ENCODE assay signal across 15 cellular contexts in genomic region chr14:91170504-91171121, GRCh38. TPM values are rescaled to one million over a fixed set of nuclear protein-coding genes. Genes with fewer than 3 reads are reported as not detected.
A peak's percentile ranks its signal among the peaks of the same experiment; 100 is the strongest.
DNase-seq lines count a peak whose midpoint lies in the region; ATAC-seq and TF ChIP-seq lines count a peak whose summit lies in the region.
"Had no signal": no experiment of that assay in that cellular context is flagged by ENCODE, and none has a peak within 500 bp of the region (broad histone marks: within the 10 kb centered on the region; RNA-seq: fewer than 3 reads in every experiment).

No MANE protein-coding gene starts in this region.

- no peak for ATAC-seq in activated CD4-positive, alpha-beta T cell treated with anti-CD3 and anti-CD28 coated beads for 36 hours
- no peak for ATAC-seq in HG02763 (IDR thresholded peaks at IDR 0.05; ENCODE audit: unreplicated experiment)
- no peak for ATAC-seq in GM18498 (IDR thresholded peaks at IDR 0.05; ENCODE audit: unreplicated experiment)
- ATAC-seq: GM12878 had no signal

- DNase-seq in activated CD4-positive, alpha-beta T cell treated with anti-CD3 and anti-CD28 coated beads for 36 hours, result no peak
- no peak for DNase-seq in activated CD4-positive, alpha-beta T cell treated with anti-CD3 and anti-CD28 coated beads for 4 hours
- DNase-seq in dorsolateral prefrontal cortex (peak in 7 of 10 donors; percentile 50 to 89 (median 67)), midbrain (lab: John Stamatoyannopoulos, UW) (peak; percentile 18), transverse colon (no peak)
- no peak for DNase-seq in activated effector memory CD4-positive, alpha-beta T cell treated with Interleukin-2 at 50 U/mL for 16 hours
- DNase-seq: 8988T; activated CD4-positive, alpha-beta T cell treated with anti-CD3 and anti-CD28 coated beads, Interleukin-2, amount 50 U/mL, for 48 hours; activated naive CD4-positive, alpha-beta T cell treated with anti-CD3 and anti-CD28 coated beads, Interleukin-2, amount 50 U/mL, for 16 hours; DMS153; naive B cell; NCI-H187 had no signal

- no peaks in the 10 kb centered on the region for H3K27me3 Mint-ChIP-seq in activated CD4-positive, alpha-beta T cell treated with anti-CD3 and anti-CD28 coated beads for 36 hours
- H3K27me3 Mint-ChIP-seq: naive B cell had no signal

- peaks cover 4 to 27% (median 20%) of the 10 kb centered on the region in 4 donors for H3K4me1 ChIP-seq in transverse colon

- in situ Hi-C loops in transverse colon (cut with MboI; ENCODE audit: low pct_ligation_motif_present in 1 of 4, low pct_unique_long_range_greater_than_20kb in 1 of 4, low sequenced_read_pairs in 3 of 4), result loop anchor here (10.0 kb wide), 3 partner anchors 114 to 276 kb away; no protein-coding TSS in a partner anchor

- no peaks in the 10 kb centered on the region for H3K9me3 Mint-ChIP-seq in activated CD4-positive, alpha-beta T cell treated with anti-CD3 and anti-CD28 coated beads for 36 hours (ENCODE audit: low read depth)
- H3K9me3 Mint-ChIP-seq: naive B cell had no signal

- TF ChIP-seq POLR2A in transverse colon (IDR thresholded peaks at IDR 0.05), result no peak

- no peaks in the 10 kb centered on the region for H3K9me3 ChIP-seq in transverse colon

- peaks cover 26% of the 10 kb centered on the region for H3K36me3 Mint-ChIP-seq in activated CD4-positive, alpha-beta T cell treated with anti-CD3 and anti-CD28 coated beads for 36 hours (ENCODE audit: low read depth)

- H3K4me3 Mint-ChIP-seq in activated CD4-positive, alpha-beta T cell treated with anti-CD3 and anti-CD28 coated beads for 36 hours, result no peak overlapping the region
- H3K4me3 Mint-ChIP-seq: naive B cell had no signal

- peaks cover 2% of the 10 kb centered on the region for H3K4me1 Mint-ChIP-seq in activated CD4-positive, alpha-beta T cell treated with anti-CD3 and anti-CD28 coated beads for 36 hours

- no peak for TF ChIP-seq EP300 in transverse colon (IDR thresholded peaks at IDR 0.05; ENCODE audit: low read depth)

- TF ChIP-seq CTCF in dorsolateral prefrontal cortex (IDR thresholded peaks at IDR 0.05 in 54 of 56, conservative IDR thresholded peaks at IDR 0.05 in 2 of 56; ENCODE audit: low read depth in 1 of 56, partially characterized antibody in 56 of 56) (no peak), transverse colon (IDR thresholded peaks at IDR 0.05) (no peak)

- H3K36me3 ChIP-seq in transverse colon, result peaks cover 0 to 57% (median 15%) of the 10 kb centered on the region in 4 donors

- H3K27me3 ChIP-seq in dorsolateral prefrontal cortex (no peaks in the 10 kb centered on the region), transverse colon (no peaks in the 10 kb centered on the region)

- H3K27ac Mint-ChIP-seq in activated CD4-positive, alpha-beta T cell treated with anti-CD3 and anti-CD28 coated beads for 36 hours, result peak overlapping the region; percentile 13

- intact Hi-C loops in activated CD4-positive, alpha-beta T cell treated with anti-CD3 and anti-CD28 coated beads for 36 hours (cut with DNase I, micrococcal nuclease), result loop anchor here in 1 of 2 experiments (5.0 kb wide), 1 partner anchor 413 kb away; no protein-coding TSS in a partner anchor
- intact Hi-C loops in dorsolateral prefrontal cortex (cut with DNase I), result loop anchor here in 1 of 2 donors (5.0 kb wide), 1 partner anchor 108 kb away; the partner anchor contains the start of gene RPS6KA5
- intact Hi-C loops in transverse colon (cut with DNase I; ENCODE audit: low total_unique reads), result loop anchor here (10.0 kb wide), 1 partner anchor 106 kb away; the partner anchor contains the start of gene RPS6KA5

- H3K4me3 ChIP-seq in dorsolateral prefrontal cortex, result no peak overlapping the region
- H3K4me3 ChIP-seq in transverse colon, result no peak overlapping the region
- H3K4me3 ChIP-seq: GM12878 had no signal

- POLR2A ChIA-PET in activated CD4-positive, alpha-beta T cell treated with anti-CD3 and anti-CD28 coated beads for 36 hours (lab: Charles Lee), result no interaction called here

- CTCF ChIA-PET in activated CD4-positive, alpha-beta T cell treated with anti-CD3 and anti-CD28 coated beads for 36 hours (lab: Charles Lee), result interaction anchor here (0.7 to 14.9 kb wide), 5 partner anchors 9 to 267 kb away, joined by 3 to 198 read pairs (median 5); no protein-coding TSS in a partner anchor

- H3K27ac ChIP-seq in dorsolateral prefrontal cortex, result peak overlapping the region; percentile 22 to 90 (median 77)
- H3K27ac ChIP-seq in transverse colon, result peak overlapping the region; percentile 53 to 76 (median 61)

- 73% methylated on average over 9 of the region's 9 CpGs; no CpG with 5 or more reads in 1 of the 2 donors for WGBS in transverse colon (ENCODE audit: low coverage in 1 of 2), 2 donors

RNA-seq across cellular contexts. Expression of gene DGLUCY, which starts 56.7 kb away (rescaled TPM):
- total RNA-seq in activated CD4-positive, alpha-beta T cell treated with anti-CD3 and anti-CD28 coated beads for 36 hours, result 10 to 100 TPM; 46.3 to 55.2 TPM
- total RNA-seq in dorsolateral prefrontal cortex (100 to 1,000 TPM in 58 of 120 experiments, 10 to 100 TPM in 62; 70.3 to 143 (median 98.7) TPM), transverse colon (100 to 1,000 TPM in 2 of 4 donors, 10 to 100 TPM in 2; 62.1 to 229 (median 102) TPM)

Comparison
In these comparisons a context has a peak if more than half of its experiments do, and no peak if none do; other contexts are left out.
1. DNase-seq: peak in dorsolateral prefrontal cortex (7 of 10) and midbrain (single experiment); none in activated CD4-positive, alpha-beta T cell treated with anti-CD3 and anti-CD28 coated beads for 36 hours (single experiment), activated CD4-positive, alpha-beta T cell treated with anti-CD3 and anti-CD28 coated beads for 4 hours (0 of 2), transverse colon (single experiment) and activated effector memory CD4-positive, alpha-beta T cell treated with Interleukin-2 at 50 U/mL for 16 hours (single experiment).